Comparison of ENCODE assay signal across 8 cellular contexts in the genomic region with DNA sequence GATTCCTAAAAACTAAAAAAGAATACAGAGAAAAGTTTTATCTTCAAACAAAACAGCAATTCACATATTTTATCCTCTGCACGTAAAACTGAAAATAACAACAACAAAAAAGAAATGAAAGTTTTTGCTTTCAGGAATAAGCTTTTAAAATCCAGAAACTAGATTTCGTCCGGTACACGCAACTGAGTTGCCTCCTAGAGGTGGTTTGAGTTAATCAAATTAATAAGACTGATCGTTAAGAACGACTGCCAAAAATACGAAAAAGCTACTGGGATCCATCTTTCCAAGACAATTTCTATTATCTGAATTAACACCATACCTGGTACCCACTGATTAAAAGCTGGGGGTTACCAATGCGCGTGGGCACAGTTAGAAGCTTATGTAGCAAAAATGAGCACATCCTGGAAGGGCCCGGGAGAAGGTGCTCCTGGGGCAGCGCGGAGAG. TPM values are rescaled to one million over a fixed set of nuclear protein-coding genes. Genes with fewer than 3 reads are reported as not detected.
DNase-seq lines count a peak whose midpoint lies in the region; ATAC-seq and TF ChIP-seq lines count a peak whose summit lies in the region.

No MANE protein-coding gene starts in this region.

- H3K9me3 ChIP-seq in heart right ventricle (no peaks in the 10 kb centered on the region), Peyer's patch (no peaks in the 10 kb centered on the region), esophagus muscularis mucosa (no peaks in the 10 kb centered on the region)

- H3K27me3 ChIP-seq in heart right ventricle: no peaks in the 10 kb centered on the region
- no peaks in the 10 kb centered on the region for H3K27me3 ChIP-seq in Peyer's patch
- H3K27me3 ChIP-seq in esophagus muscularis mucosa: no peaks in the 10 kb centered on the region

- H3K4me3 ChIP-seq in heart right ventricle: peak overlapping the region; percentile 74 to 98 (median 92)
- peak overlapping the region; percentile 67 to 97 (median 81) for H3K4me3 ChIP-seq in Peyer's patch
- H3K4me3 ChIP-seq in esophagus muscularis mucosa: peak overlapping the region; percentile 80 to 99 (median 93)

- H3K27me3 Mint-ChIP-seq in progenitor cell of endocrine pancreas: no peaks in the 10 kb centered on the region

- peaks cover 10% of the 10 kb centered on the region for H3K4me1 Mint-ChIP-seq in progenitor cell of endocrine pancreas (ENCODE audit: low read depth)

- no peak for TF ChIP-seq EP300 in esophagus muscularis mucosa (IDR thresholded peaks at IDR 0.05)

- no peak for ATAC-seq in heart right ventricle
- no peak for ATAC-seq in Right ventricle myocardium superior (ENCODE audit: poor library complexity)
- no peak for ATAC-seq in GM21423 (IDR thresholded peaks at IDR 0.05; ENCODE audit: unreplicated experiment)

- DNase-seq in heart right ventricle (no peak), Right ventricle myocardium superior (no peak), Peyer's patch (no peak), esophagus muscularis mucosa (ENCODE audit: extremely low spot score) (no peak), progenitor cell of endocrine pancreas (ENCODE audit: low spot score, unreplicated experiment) (no peak), GOT3 (lab: John Stamatoyannopoulos, UW) (no peak), kidney glomerular epithelial cell (lab: John Stamatoyannopoulos, UW) (no peak)

- TF ChIP-seq CTCF in heart right ventricle (IDR thresholded peaks at IDR 0.05) (peak in 1 of 9 donors; percentile 14), Peyer's patch (IDR thresholded peaks at IDR 0.05) (no peak), esophagus muscularis mucosa (IDR thresholded peaks at IDR 0.05) (peak in 1 of 3 experiments; percentile 4), progenitor cell of endocrine pancreas (IDR thresholded peaks at IDR 0.05; ENCODE audit: unreplicated experiment) (peak; percentile 27)

- no peaks in the 10 kb centered on the region for H3K9me3 Mint-ChIP-seq in progenitor cell of endocrine pancreas (ENCODE audit: low read depth)

- H3K4me3 Mint-ChIP-seq in progenitor cell of endocrine pancreas (ENCODE audit: low read depth): peak overlapping the region; percentile 100

- H3K4me1 ChIP-seq in heart right ventricle: peaks cover 2 to 21% (median 18%) of the 10 kb centered on the region in 9 donors
- peaks cover 0 to 7% (median 4%) of the 10 kb centered on the region in 4 donors for H3K4me1 ChIP-seq in Peyer's patch
- H3K4me1 ChIP-seq in esophagus muscularis mucosa: peaks cover 14 to 22% (median 19%) of the 10 kb centered on the region in 4 donors

- peaks cover 9% of the 10 kb centered on the region for H3K36me3 Mint-ChIP-seq in progenitor cell of endocrine pancreas (ENCODE audit: insufficient read depth)

- peaks cover 0 to 46% (median 27%) of the 10 kb centered on the region in 9 donors for H3K36me3 ChIP-seq in heart right ventricle
- peaks cover 0 to 25% (median 0%) of the 10 kb centered on the region in 3 donors for H3K36me3 ChIP-seq in Peyer's patch
- H3K36me3 ChIP-seq in esophagus muscularis mucosa: peaks cover 18 to 45% (median 37%) of the 10 kb centered on the region in 4 donors

- H3K27ac Mint-ChIP-seq in progenitor cell of endocrine pancreas: peak overlapping the region; percentile 96

- intact Hi-C loops in heart right ventricle (cut with DNase I): loop anchor here in 3 of 10 donors (2.0 kb wide), 1 partner anchor 29 kb away; a partner anchor contains a TSS
- intact Hi-C loops in Right ventricle myocardium superior (cut with DNase I): no loop called here
- intact Hi-C loops in esophagus muscularis mucosa (cut with DNase I): loop anchor here (2.0 kb wide), 1 partner anchor 29 kb away; a partner anchor contains a TSS

- H3K27ac ChIP-seq in heart right ventricle (peak overlapping the region; percentile 44 to 97 (median 90)), Peyer's patch (peak overlapping the region; percentile 85 to 96 (median 90)), esophagus muscularis mucosa (replicated peaks in 1 of 4) (peak overlapping the region; percentile 79 to 95 (median 88))

- 1 to 2% methylated on average over 12 of the region's 12 CpGs for WGBS in heart right ventricle, 2 donors
- 2% methylated on average over 12 of the region's 12 CpGs for WGBS in esophagus muscularis mucosa

- TF ChIP-seq POLR2A in Peyer's patch (IDR thresholded peaks at IDR 0.05): no peak
- no peak for TF ChIP-seq POLR2A in esophagus muscularis mucosa (IDR thresholded peaks at IDR 0.05; ENCODE audit: low read depth)

RNA-seq across cellular contexts. Expression of a gene that starts 0.7 kb away (rescaled TPM):
- total RNA-seq in heart right ventricle (10 to 100 TPM; 23.6 to 39.4 (median 34.0) TPM), Right ventricle myocardium superior (26.2 TPM), Peyer's patch (10 to 100 TPM; 47.0 to 65.0 (median 52.8) TPM), esophagus muscularis mucosa (10 to 100 TPM; 46.7 to 56.0 (median 53.2) TPM), progenitor cell of endocrine pancreas (60.8 and 63.2 TPM in 2 replicates)
- 10 to 100 TPM; 20.0 to 45.5 TPM for polyA plus RNA-seq in heart right ventricle

RNA-seq across cellular contexts. Expression of a gene that starts 29.6 kb away (rescaled TPM):
- total RNA-seq in heart right ventricle: 10 to 100 TPM in 1 of 10 donors, 1 to 10 TPM in 9; 6.4 to 10.3 (median 7.6) TPM
- polyA plus RNA-seq in heart right ventricle: 1 to 10 TPM; 6.3 to 9.1 TPM
- total RNA-seq in Right ventricle myocardium superior: 8.1 TPM
- 10 to 100 TPM; 14.2 to 37.1 (median 33.7) TPM for total RNA-seq in Peyer's patch
- total RNA-seq in esophagus muscularis mucosa: 10 to 100 TPM; 13.1 to 17.8 (median 16.7) TPM
- 20.0 and 20.3 TPM in 2 replicates for total RNA-seq in progenitor cell of endocrine pancreas

RNA-seq across cellular contexts. Expression of a gene that starts 30.7 kb away (rescaled TPM):
- total RNA-seq in heart right ventricle (100 to 1,000 TPM; 117 to 173 (median 137) TPM), Right ventricle myocardium superior (145 TPM), Peyer's patch (100 to 1,000 TPM in 3 of 4 donors, 10 to 100 TPM in 1; 84.9 to 154 (median 143) TPM), esophagus muscularis mucosa (100 to 1,000 TPM; 182 to 220 (median 211) TPM), progenitor cell of endocrine pancreas (154 and 162 TPM in 2 replicates)
- polyA plus RNA-seq in heart right ventricle: 100 to 1,000 TPM; 226 to 309 TPM
